In the genomic region with DNA sequence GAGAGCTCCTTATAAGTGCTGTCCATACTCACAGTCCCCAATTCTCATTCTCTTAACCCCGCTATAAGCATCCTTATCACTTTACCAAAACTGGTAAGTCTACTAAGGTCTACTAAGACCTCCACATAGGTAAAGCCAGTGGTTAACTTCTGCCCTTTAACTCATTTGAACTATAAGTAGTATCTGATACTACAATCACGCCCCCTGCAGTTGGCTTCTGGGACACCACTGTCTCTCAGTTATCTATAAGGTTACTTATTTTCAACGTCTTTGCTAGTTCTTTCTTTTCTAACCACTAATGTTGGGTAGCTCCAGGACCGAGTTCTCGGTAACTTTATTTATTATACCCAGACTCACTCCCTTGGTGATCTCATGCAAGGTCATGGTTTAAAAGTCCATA, we compare ENCODE assay signal across 8 cellular contexts.
A peak's percentile ranks its signal among the peaks of the same experiment; 100 is the strongest.
DNase-seq lines count a peak whose midpoint lies in the region; ATAC-seq and TF ChIP-seq lines count a peak whose summit lies in the region.

No MANE protein-coding gene starts in this region.

- 75 to 89% (median 86%) methylated on average over 5 of the region's 5 CpGs for WGBS in spleen, 5 donors

- no peaks in the 10 kb centered on the region for H3K36me3 Mint-ChIP-seq in type B pancreatic cell

- TF ChIP-seq CTCF in HFF-Myc (IDR thresholded peaks at IDR 0.05; ENCODE audit: low read depth, low read length, missing control alignments), result peak; percentile 39
- TF ChIP-seq CTCF in WERI-Rb-1 (IDR thresholded peaks at IDR 0.05; ENCODE audit: low read depth, low read length), result peak; percentile 28; the same call in 1 of the 2 replicates
- TF ChIP-seq CTCF in foreskin fibroblast (IDR thresholded peaks at IDR 0.05; ENCODE audit: low read depth, low read length), result peak; percentile 31
- peak; percentile 65 for TF ChIP-seq CTCF in type B pancreatic cell (conservative IDR thresholded peaks at IDR 0.05)
- TF ChIP-seq CTCF in spleen (IDR thresholded peaks at IDR 0.05 in 8 of 11, conservative IDR thresholded peaks at IDR 0.05 in 3 of 11), result peak in 2 of 11 experiments; percentile 12 to 21

- DNase-seq in CD1c-positive myeloid dendritic cell (ENCODE audit: extremely low spot score) (peak; percentile 22), HFF-Myc (ENCODE audit: extremely low read depth, low read depth) (no peak), WERI-Rb-1 (peak; percentile 54), foreskin fibroblast (no peak), type B pancreatic cell (ENCODE audit: extremely low spot score, unreplicated experiment) (no peak), GM19240 (ENCODE audit: insufficient read length, low spot score) (no peak), spleen (no peak)

- H3K4me3 ChIP-seq in HFF-Myc (replicated peaks; ENCODE audit: low read depth, low read length) (no peak overlapping the region), WERI-Rb-1 (ENCODE audit: low read depth, low read length) (no peak overlapping the region), foreskin fibroblast (ENCODE audit: low read depth in 1 of 2, low read length in 2 of 2) (no peak overlapping the region), spleen (no peak overlapping the region)

- no peaks in the 10 kb centered on the region for H3K27me3 ChIP-seq in WERI-Rb-1 (ENCODE audit: insufficient read depth, low read depth, severe bottlenecking)
- no peaks in the 10 kb centered on the region for H3K27me3 ChIP-seq in spleen (replicated peaks in 1 of 7)

- no peak for ATAC-seq in GM19452 (IDR thresholded peaks at IDR 0.05; ENCODE audit: unreplicated experiment)

- peaks cover 5% of the 10 kb centered on the region for H3K9me3 Mint-ChIP-seq in type B pancreatic cell

- no peaks in the 10 kb centered on the region for H3K36me3 ChIP-seq in WERI-Rb-1
- H3K36me3 ChIP-seq in spleen, result no peaks in the 10 kb centered on the region

- intact Hi-C loops in spleen (cut with DNase I; ENCODE audit: low total_unique reads), result no loop called here

- no peaks in the 10 kb centered on the region for H3K9me3 ChIP-seq in WERI-Rb-1 (ENCODE audit: severe bottlenecking)
- H3K9me3 ChIP-seq in spleen, result peaks cover 0 to 16% (median 5%) of the 10 kb centered on the region in 8 donors

- no peak overlapping the region for H3K27ac Mint-ChIP-seq in type B pancreatic cell

- H3K27ac ChIP-seq in WERI-Rb-1, result no peak overlapping the region
- H3K27ac ChIP-seq in spleen, result no peak overlapping the region

- H3K27me3 Mint-ChIP-seq in type B pancreatic cell, result no peaks in the 10 kb centered on the region

- no peaks in the 10 kb centered on the region for H3K4me1 ChIP-seq in spleen

- H3K4me1 Mint-ChIP-seq in type B pancreatic cell (ENCODE audit: unreplicated experiment), result no peaks in the 10 kb centered on the region

- H3K4me3 Mint-ChIP-seq in type B pancreatic cell, result no peak overlapping the region

- no peak for TF ChIP-seq POLR2A in spleen (IDR thresholded peaks at IDR 0.05)

Comparison
In these comparisons a context has a peak if more than half of its experiments do, and no peak if none do; other contexts are left out.
1. DNase-seq: peak in CD1c-positive myeloid dendritic cell (single experiment) and WERI-Rb-1 (single experiment); none in HFF-Myc (single experiment), foreskin fibroblast (0 of 2), type B pancreatic cell (single experiment), GM19240 (single experiment) and spleen (single experiment).